In genomic region chr9:127973169-127974001, GRCh38 we compare ENCODE assay signal across 1 cellular context.
TF ChIP-seq lines count a peak whose summit lies in the region.

No MANE protein-coding gene starts in this region.

TF ChIP-seq in K562, 482 proteins besides CTCF, POLR2A, EP300 and RAD21:
- TF ChIP-seq, protein P1, sequence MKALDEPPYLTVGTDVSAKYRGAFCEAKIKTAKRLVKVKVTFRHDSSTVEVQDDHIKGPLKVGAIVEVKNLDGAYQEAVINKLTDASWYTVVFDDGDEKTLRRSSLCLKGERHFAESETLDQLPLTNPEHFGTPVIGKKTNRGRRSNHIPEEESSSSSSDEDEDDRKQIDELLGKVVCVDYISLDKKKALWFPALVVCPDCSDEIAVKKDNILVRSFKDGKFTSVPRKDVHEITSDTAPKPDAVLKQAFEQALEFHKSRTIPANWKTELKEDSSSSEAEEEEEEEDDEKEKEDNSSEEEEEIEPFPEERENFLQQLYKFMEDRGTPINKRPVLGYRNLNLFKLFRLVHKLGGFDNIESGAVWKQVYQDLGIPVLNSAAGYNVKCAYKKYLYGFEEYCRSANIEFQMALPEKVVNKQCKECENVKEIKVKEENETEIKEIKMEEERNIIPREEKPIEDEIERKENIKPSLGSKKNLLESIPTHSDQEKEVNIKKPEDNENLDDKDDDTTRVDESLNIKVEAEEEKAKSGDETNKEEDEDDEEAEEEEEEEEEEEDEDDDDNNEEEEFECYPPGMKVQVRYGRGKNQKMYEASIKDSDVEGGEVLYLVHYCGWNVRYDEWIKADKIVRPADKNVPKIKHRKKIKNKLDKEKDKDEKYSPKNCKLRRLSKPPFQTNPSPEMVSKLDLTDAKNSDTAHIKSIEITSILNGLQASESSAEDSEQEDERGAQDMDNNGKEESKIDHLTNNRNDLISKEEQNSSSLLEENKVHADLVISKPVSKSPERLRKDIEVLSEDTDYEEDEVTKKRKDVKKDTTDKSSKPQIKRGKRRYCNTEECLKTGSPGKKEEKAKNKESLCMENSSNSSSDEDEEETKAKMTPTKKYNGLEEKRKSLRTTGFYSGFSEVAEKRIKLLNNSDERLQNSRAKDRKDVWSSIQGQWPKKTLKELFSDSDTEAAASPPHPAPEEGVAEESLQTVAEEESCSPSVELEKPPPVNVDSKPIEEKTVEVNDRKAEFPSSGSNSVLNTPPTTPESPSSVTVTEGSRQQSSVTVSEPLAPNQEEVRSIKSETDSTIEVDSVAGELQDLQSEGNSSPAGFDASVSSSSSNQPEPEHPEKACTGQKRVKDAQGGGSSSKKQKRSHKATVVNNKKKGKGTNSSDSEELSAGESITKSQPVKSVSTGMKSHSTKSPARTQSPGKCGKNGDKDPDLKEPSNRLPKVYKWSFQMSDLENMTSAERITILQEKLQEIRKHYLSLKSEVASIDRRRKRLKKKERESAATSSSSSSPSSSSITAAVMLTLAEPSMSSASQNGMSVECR (CRISPR knock-in tag; IDR thresholded peaks at IDR 0.05): no peak
- 0 out of 2 replicates have a peak, but pooled peaks have one; percentile 25 for TF ChIP-seq RBFOX2 (IDR thresholded peaks at IDR 0.05; ENCODE audit: low read depth, low read length)
- no peak for TF ChIP-seq NCOA6 (IDR thresholded peaks at IDR 0.05)
- TF ChIP-seq ZFP30 (CRISPR knock-in tag; IDR thresholded peaks at IDR 0.05; ENCODE audit: borderline replicate concordance): no peak
